8 cellular contexts compared by ENCODE assay signal in genomic region chr7:69599211-69599878, GRCh38. TPM values are rescaled to one million over a fixed set of nuclear protein-coding genes. Genes with fewer than 3 reads are reported as not detected.
DNase-seq lines count a peak whose midpoint lies in the region; ATAC-seq and TF ChIP-seq lines count a peak whose summit lies in the region.

No MANE protein-coding gene starts in this region.

- no peaks in the 10 kb centered on the region for H3K79me2 ChIP-seq in PC-9 (ENCODE audit: low read depth)

- H3K4me1 ChIP-seq in PC-9 (replicated peaks; ENCODE audit: insufficient read depth) = no peaks in the 10 kb centered on the region

- no peaks in the 10 kb centered on the region for H3K9me2 ChIP-seq in PC-9 (ENCODE audit: insufficient read depth)

- H3K9me3 Mint-ChIP-seq in activated CD4-positive, alpha-beta T cell treated with anti-CD3 and anti-CD28 coated beads for 36 hours (ENCODE audit: low read depth) = no peaks in the 10 kb centered on the region
- H3K9me3 Mint-ChIP-seq in neural crest cell = no peaks in the 10 kb centered on the region

- no peak for TF ChIP-seq CTCF in PC-9 (conservative IDR thresholded peaks at IDR 0.05)
- no peak for TF ChIP-seq CTCF in epithelial cell of proximal tubule (conservative IDR thresholded peaks at IDR 0.05; ENCODE audit: low read depth, low read length)
- no peak for TF ChIP-seq CTCF in neural crest cell (conservative IDR thresholded peaks at IDR 0.05)

- H3K9me3 ChIP-seq in PC-9 (ENCODE audit: insufficient read depth, low read depth) = no peaks in the 10 kb centered on the region

- no peaks in the 10 kb centered on the region; the same call in 1 of the 2 replicates for H3K27me3 ChIP-seq in PC-9 (ENCODE audit: insufficient read depth, low read depth)

- BruUV-seq in PC-9 (replicated peaks; lab: Mats Ljungman, UMichigan) = no TSS peak

- peak overlapping the region; percentile 78 for H3K4me3 Mint-ChIP-seq in activated CD4-positive, alpha-beta T cell treated with anti-CD3 and anti-CD28 coated beads for 36 hours
- peak overlapping the region; percentile 90 for H3K4me3 Mint-ChIP-seq in neural crest cell

- no peak for ATAC-seq in activated CD4-positive, alpha-beta T cell treated with anti-CD3 and anti-CD28 coated beads for 36 hours
- ATAC-seq in GM21786 (IDR thresholded peaks at IDR 0.05; ENCODE audit: unreplicated experiment) = no peak
- ATAC-seq in HG03520 (IDR thresholded peaks at IDR 0.05; ENCODE audit: unreplicated experiment) = no peak
- ATAC-seq in GM18907 (IDR thresholded peaks at IDR 0.05; ENCODE audit: unreplicated experiment) = no peak

- peaks cover 10% of the 10 kb centered on the region for H3K4me1 Mint-ChIP-seq in activated CD4-positive, alpha-beta T cell treated with anti-CD3 and anti-CD28 coated beads for 36 hours
- H3K4me1 Mint-ChIP-seq in neural crest cell = peaks cover 18% of the 10 kb centered on the region

- intact Hi-C loops in activated CD4-positive, alpha-beta T cell treated with anti-CD3 and anti-CD28 coated beads for 36 hours (cut with DNase I, micrococcal nuclease) = loop anchor here in 1 of 2 experiments (2.0 to 5.0 kb wide), 2 partner anchors 139 to 1078 kb away; no protein-coding TSS in a partner anchor
- intact Hi-C loops in PC-9 (cut with micrococcal nuclease; ENCODE audit: unreplicated experiment) = no loop called here

- no peak overlapping the region for H3K27ac Mint-ChIP-seq in activated CD4-positive, alpha-beta T cell treated with anti-CD3 and anti-CD28 coated beads for 36 hours
- H3K27ac Mint-ChIP-seq in neural crest cell (ENCODE audit: unreplicated experiment) = peak overlapping the region; percentile 95

- CTCF ChIA-PET in activated CD4-positive, alpha-beta T cell treated with anti-CD3 and anti-CD28 coated beads for 36 hours (lab: Charles Lee) = no interaction called here
- CTCF ChIA-PET in PC-9 (lab: Charles Lee) = no interaction called here

- H3K27me3 Mint-ChIP-seq in activated CD4-positive, alpha-beta T cell treated with anti-CD3 and anti-CD28 coated beads for 36 hours = peaks cover 30% of the 10 kb centered on the region
- H3K27me3 Mint-ChIP-seq in neural crest cell (ENCODE audit: low read depth) = peaks cover 30% of the 10 kb centered on the region

- no peaks in the 10 kb centered on the region for H3K36me3 Mint-ChIP-seq in activated CD4-positive, alpha-beta T cell treated with anti-CD3 and anti-CD28 coated beads for 36 hours (ENCODE audit: low read depth)
- no peaks in the 10 kb centered on the region for H3K36me3 Mint-ChIP-seq in neural crest cell (ENCODE audit: low read depth)

- H2AFZ ChIP-seq in PC-9 = 0 out of 2 replicates have a peak overlapping the region, but pooled peaks have one; percentile 43

- peak; percentile 6 for DNase-seq in activated CD4-positive, alpha-beta T cell treated with anti-CD3 and anti-CD28 coated beads for 36 hours
- DNase-seq in activated CD4-positive, alpha-beta T cell treated with anti-CD3 and anti-CD28 coated beads, Interleukin-2, amount 50 U/mL, for 4 hours = no peak
- DNase-seq in PC-9 (no peak), epithelial cell of proximal tubule (ENCODE audit: low read depth) (no peak), neural crest cell (ENCODE audit: low read depth, low spot score) (peak; percentile 42)

- POLR2A ChIA-PET in activated CD4-positive, alpha-beta T cell treated with anti-CD3 and anti-CD28 coated beads for 36 hours (lab: Charles Lee) = no interaction called here
- POLR2A ChIA-PET in PC-9 (lab: Charles Lee; ENCODE audit: unreplicated experiment) = no interaction called here

- H4K20me1 ChIP-seq in PC-9 (ENCODE audit: insufficient read depth) = no peaks in the 10 kb centered on the region

- H3F3A ChIP-seq in PC-9 (ENCODE audit: insufficient read depth, low read depth) = no peaks in the 10 kb centered on the region

- H3K27ac ChIP-seq in PC-9 = no peak overlapping the region

- H3K36me3 ChIP-seq in PC-9 (ENCODE audit: low read depth) = no peaks in the 10 kb centered on the region

- H3K4me3 ChIP-seq in PC-9 (peak overlapping the region; percentile 52; the same call in 1 of the 2 replicates), epithelial cell of proximal tubule (ENCODE audit: low read depth, low read length) (peak overlapping the region; percentile 74)

- H3K4me2 ChIP-seq in PC-9 = peak overlapping the region; percentile 74

RNA-seq across cellular contexts. Expression of gene AUTS2, which starts 1.1 kb away (rescaled TPM):
- total RNA-seq in activated CD4-positive, alpha-beta T cell treated with anti-CD3 and anti-CD28 coated beads for 36 hours = 1 to 10 TPM; 2.4 to 3.0 TPM
- total RNA-seq in PC-9 (2021) (not detected in 2 replicates), epithelial cell of proximal tubule (7.3 and 10.0 TPM in 2 replicates), neural crest cell (148 and 152 TPM in 2 replicates)

Comparison
In these comparisons a context has a peak if more than half of its experiments do, and no peak if none do; other contexts are left out.
1. DNase-seq: peak in activated CD4-positive, alpha-beta T cell treated with anti-CD3 and anti-CD28 coated beads for 36 hours (single experiment) and neural crest cell (single experiment); none in activated CD4-positive, alpha-beta T cell treated with anti-CD3 and anti-CD28 coated beads, Interleukin-2, amount 50 U/mL, for 4 hours (0 of 2), PC-9 (0 of 2) and epithelial cell of proximal tubule (single experiment).
2. RNA of gene AUTS2, which starts 1.1 kb away (total RNA-seq): 148 to 152 TPM in neural crest cell; 7.3 to 10.0 TPM in epithelial cell of proximal tubule, 2.4 to 3.0 TPM in activated CD4-positive, alpha-beta T cell treated with anti-CD3 and anti-CD28 coated beads for 36 hours and not detected in PC-9; every median in the first group is over 10 times any median in the second.